In the genomic region with DNA sequence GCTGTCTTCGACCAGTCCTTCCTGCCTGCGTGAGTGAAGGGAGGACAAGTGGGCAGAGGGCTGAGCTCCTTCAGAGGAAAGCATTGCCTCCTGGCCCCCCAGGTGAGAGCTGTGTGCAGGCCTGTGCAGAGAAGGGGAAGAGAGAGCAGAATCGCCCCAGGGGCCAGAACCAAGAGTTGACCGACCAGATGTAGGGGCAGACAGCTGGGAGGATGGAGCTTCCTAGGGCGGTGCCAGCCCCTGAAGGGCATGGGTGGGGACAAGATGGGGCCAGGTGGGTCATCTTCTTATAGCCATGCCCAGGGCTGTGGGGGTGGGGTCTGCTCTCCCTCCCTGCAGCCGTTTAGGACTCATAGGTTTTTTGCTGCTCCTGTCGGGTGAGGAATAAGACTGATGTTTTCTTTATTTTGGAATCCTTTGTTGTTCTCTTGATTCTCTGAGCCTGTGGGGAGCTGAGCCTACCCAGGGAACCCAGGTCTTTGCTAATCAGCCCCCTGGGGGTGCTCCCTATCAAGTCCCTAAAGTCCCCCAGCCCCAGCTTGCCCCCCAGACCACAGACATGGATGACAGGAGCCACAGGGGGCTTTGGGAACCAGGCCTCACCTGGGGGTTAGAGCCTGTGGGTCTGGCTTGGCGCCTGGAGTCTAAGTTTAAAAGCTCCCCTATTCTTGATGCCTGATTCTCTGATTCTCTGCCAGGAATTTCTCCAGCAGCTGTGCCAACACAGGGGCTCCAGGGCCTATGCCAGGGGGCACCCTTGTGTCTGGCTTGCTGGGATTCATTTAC, we compare ENCODE assay signal across 17 cellular contexts. TPM values are rescaled to one million over a fixed set of nuclear protein-coding genes. Genes with fewer than 3 reads are reported as not detected.
DNase-seq lines count a peak whose midpoint lies in the region; ATAC-seq lines count a peak whose summit lies in the region.
"Had no signal": no experiment of that assay in that cellular context is flagged by ENCODE, and none has a peak within 500 bp of the region (broad histone marks: within the 10 kb centered on the region; RNA-seq: fewer than 3 reads in every experiment).

No MANE protein-coding gene starts in this region.

- peak; percentile 69 for DNase-seq in Right ventricle myocardium inferior (ENCODE audit: missing footprints)
- no peak for DNase-seq in left cardiac atrium
- peak; percentile 94 for DNase-seq in NCI-H69 (lab: John Stamatoyannopoulos, UW)
- DNase-seq in hepatic stellate cell (ENCODE audit: low spot score): peak; percentile 1
- DNase-seq in inferior parietal cortex (ENCODE audit: extremely low spot score): no peak
- DNase-seq in amniotic stem cell (lab: John Stamatoyannopoulos, UW): no peak
- no peak for DNase-seq in HCEC 1CT
- DNase-seq in NCI-H1048 (lab: John Stamatoyannopoulos, UW): no peak
- DNase-seq: activated CD4-positive, alpha-beta T cell treated with anti-CD3 and anti-CD28 coated beads, Interleukin-2, amount 50 U/mL, for 4 hours; activated gamma-delta T cell; Calu3; MM.1S; occipital lobe; Peyer's patch; retina; spleen; stimulated activated CD4-positive, alpha-beta T cell treated with anti-CD3 and anti-CD28 coated beads, Interleukin-4, amount 100 ng/mL, for 24 hours had no signal

- ATAC-seq in Right ventricle myocardium inferior (no peak), left cardiac atrium (no peak)

- intact Hi-C loops in Right ventricle myocardium inferior (cut with DNase I): no loop called here
- intact Hi-C loops in left cardiac atrium (cut with DNase I): no loop called here

RNA-seq across cellular contexts. Expression of a gene that starts 9.4 kb away (rescaled TPM):
- total RNA-seq in Right ventricle myocardium inferior (26.3 TPM), left cardiac atrium (10 to 100 TPM; 16.9 to 19.3 TPM)

Comparison
In these comparisons a context has a peak if more than half of its experiments do, and no peak if none do; other contexts are left out.
1. DNase-seq: peak in Right ventricle myocardium inferior (single experiment), NCI-H69 (single experiment) and hepatic stellate cell (single experiment); none in left cardiac atrium (single experiment), inferior parietal cortex (single experiment), amniotic stem cell (single experiment), HCEC 1CT (single experiment) and NCI-H1048 (single experiment).